8 cellular contexts compared by ENCODE assay signal in genomic region chr10:89301231-89301630, GRCh38. TPM values are rescaled to one million over a fixed set of nuclear protein-coding genes. Genes with fewer than 3 reads are reported as not detected.
DNase-seq lines count a peak whose midpoint lies in the region; ATAC-seq and TF ChIP-seq lines count a peak whose summit lies in the region.

No MANE protein-coding gene starts in this region.

- intact Hi-C loops in prostate gland (cut with DNase I): no loop called here

- 14% methylated on average over 2 of the region's 2 CpGs for WGBS in prostate gland

- H2AFZ ChIP-seq in fibroblast of lung (ENCODE audit: low read length): peak overlapping the region; percentile 38

- H3K36me3 Mint-ChIP-seq in T-helper 2 cell treated with Interferon-gamma antibody and Interleukin-4, amounts not matched to agents 5 μg/mL and 100 μg/mL, for 36 hours (ENCODE audit: low read depth): peaks cover 6% of the 10 kb centered on the region

- H3K27ac Mint-ChIP-seq in T-helper 2 cell treated with Interferon-gamma antibody and Interleukin-4, amounts not matched to agents 5 μg/mL and 100 μg/mL, for 36 hours: peak overlapping the region; percentile 83

- H3K27me3 ChIP-seq in DOHH2 (ENCODE audit: control insufficient read depth, low read length): no peaks in the 10 kb centered on the region
- H3K27me3 ChIP-seq in fibroblast of lung (ENCODE audit: control insufficient read depth, insufficient read depth, low read length): no peaks in the 10 kb centered on the region
- H3K27me3 ChIP-seq in prostate gland (replicated peaks; ENCODE audit: insufficient read depth): no peaks in the 10 kb centered on the region

- no peak for DNase-seq in T-helper 2 cell treated with Interferon-gamma antibody and Interleukin-4, amounts not matched to agents 5 μg/mL and 100 μg/mL, for 36 hours (ENCODE audit: low spot score)
- peak; percentile 53 to 61 for DNase-seq in fibroblast of lung (ENCODE audit: low read depth in 2 of 2)
- DNase-seq in prostate gland (ENCODE audit: low spot score): no peak
- no peak for DNase-seq in NCI-H2171 (lab: John Stamatoyannopoulos, UW)
- no peak for DNase-seq in stimulated activated naive CD4-positive, alpha-beta T cell treated with Interleukin-2 at 50 U/mL for 16 hours (lab: John Stamatoyannopoulos, UW)

- peak overlapping the region; percentile 85 for H3K4me3 Mint-ChIP-seq in T-helper 2 cell treated with Interferon-gamma antibody and Interleukin-4, amounts not matched to agents 5 μg/mL and 100 μg/mL, for 36 hours

- H3K4me1 Mint-ChIP-seq in T-helper 2 cell treated with Interferon-gamma antibody and Interleukin-4, amounts not matched to agents 5 μg/mL and 100 μg/mL, for 36 hours (ENCODE audit: low read depth): peaks cover 24% of the 10 kb centered on the region

- H4K20me1 ChIP-seq in DOHH2 (ENCODE audit: control insufficient read depth, insufficient read depth, low read depth, low read length) (no peaks in the 10 kb centered on the region), fibroblast of lung (ENCODE audit: control insufficient read depth, extremely low read depth, insufficient read depth, low read length) (no peaks in the 10 kb centered on the region)

- H3K36me3 ChIP-seq in DOHH2 (ENCODE audit: control insufficient read depth, low read length) (no peaks in the 10 kb centered on the region), fibroblast of lung (ENCODE audit: control insufficient read depth, insufficient read depth, low read length) (no peaks in the 10 kb centered on the region), prostate gland (no peaks in the 10 kb centered on the region)

- peaks cover 15% of the 10 kb centered on the region for H3K9me3 Mint-ChIP-seq in T-helper 2 cell treated with Interferon-gamma antibody and Interleukin-4, amounts not matched to agents 5 μg/mL and 100 μg/mL, for 36 hours

- peaks cover 11% of the 10 kb centered on the region for H3K4me1 ChIP-seq in DOHH2 (ENCODE audit: control insufficient read depth, low read length)
- H3K4me1 ChIP-seq in fibroblast of lung (ENCODE audit: control insufficient read depth, extremely low read depth, insufficient read depth, low read length): peaks cover 3% of the 10 kb centered on the region
- peaks cover 4% of the 10 kb centered on the region for H3K4me1 ChIP-seq in prostate gland (replicated peaks)

- no peaks in the 10 kb centered on the region for H3K79me2 ChIP-seq in DOHH2 (ENCODE audit: control insufficient read depth, low read length)
- H3K79me2 ChIP-seq in fibroblast of lung (ENCODE audit: control insufficient read depth, insufficient read depth, low read length): no peaks in the 10 kb centered on the region

- H3K9ac ChIP-seq in fibroblast of lung (ENCODE audit: insufficient read depth, low read length): no peak overlapping the region

- H3K4me3 ChIP-seq in DOHH2 (ENCODE audit: low read length) (peak overlapping the region; percentile 57), fibroblast of lung (replicated peaks in 1 of 4; ENCODE audit: control extremely low read depth in 1 of 4, insufficient read depth in 1 of 4, low read depth in 3 of 4, low read length in 4 of 4) (peak overlapping the region; percentile 59 to 72 (median 62)), prostate gland (peak overlapping the region; percentile 36 to 42)

- H3K4me2 ChIP-seq in DOHH2 (ENCODE audit: low read length) (peak overlapping the region; percentile 55), fibroblast of lung (ENCODE audit: extremely low read depth, insufficient read depth, low read length) (peak overlapping the region; percentile 89)

- no peak for TF ChIP-seq POLR2A in prostate gland (IDR thresholded peaks at IDR 0.05)

- no peaks in the 10 kb centered on the region for H3K9me3 ChIP-seq in DOHH2 (ENCODE audit: control insufficient read depth, insufficient read depth, low read length)
- no peaks in the 10 kb centered on the region for H3K9me3 ChIP-seq in fibroblast of lung (ENCODE audit: control insufficient read depth, insufficient read depth, low read depth, low read length)
- no peaks in the 10 kb centered on the region for H3K9me3 ChIP-seq in prostate gland

- no peaks in the 10 kb centered on the region for H3K9me2 ChIP-seq in DOHH2 (replicated peaks; ENCODE audit: control insufficient read depth, low read length)

- no peaks in the 10 kb centered on the region for H3F3A ChIP-seq in DOHH2 (ENCODE audit: control insufficient read depth, insufficient read depth)

- peak; percentile 31 for ATAC-seq in HG02678 (IDR thresholded peaks at IDR 0.05; ENCODE audit: unreplicated experiment)
- ATAC-seq in HG03025 (IDR thresholded peaks at IDR 0.05; ENCODE audit: low FRiP score, unreplicated experiment): no peak

- H3K27ac ChIP-seq in DOHH2 (ENCODE audit: low read depth, low read length) (no peak overlapping the region), fibroblast of lung (ENCODE audit: insufficient read depth, low read length) (peak overlapping the region; percentile 83), prostate gland (peak overlapping the region; percentile 80 to 85)

- H3K27me3 Mint-ChIP-seq in T-helper 2 cell treated with Interferon-gamma antibody and Interleukin-4, amounts not matched to agents 5 μg/mL and 100 μg/mL, for 36 hours (ENCODE audit: low read depth): peaks cover 24% of the 10 kb centered on the region

- no peak for TF ChIP-seq CTCF in DOHH2 (IDR thresholded peaks at IDR 0.05; ENCODE audit: low read depth, low read length, poor library complexity, severe bottlenecking)
- no peak for TF ChIP-seq CTCF in fibroblast of lung (conservative IDR thresholded peaks at IDR 0.05 in 1 of 2, IDR thresholded peaks at IDR 0.05 in 1 of 2; ENCODE audit: low read depth in 1 of 2, low read length in 2 of 2)
- TF ChIP-seq CTCF in prostate gland (IDR thresholded peaks at IDR 0.05): no peak

RNA-seq across cellular contexts. Expression of gene IFIT2, which starts 0.6 kb away (rescaled TPM):
- total RNA-seq in fibroblast of lung: 11.6 and 21.6 TPM in 2 replicates
- polyA plus RNA-seq in fibroblast of lung: 5.4 and 12.1 TPM in 2 replicates
- polyA plus RNA-seq in fibroblast of lung (2012): 4.4 and 11.1 TPM in 2 replicates
- 0.93 and 1.6 TPM in 2 replicates for polyA minus RNA-seq in fibroblast of lung (ENCODE audit: low replicate concordance)
- 1 to 10 TPM; 4.1 TPM for total RNA-seq in prostate gland

RNA-seq across cellular contexts. Expression of gene IFIT3, which starts 26.6 kb away (rescaled TPM):
- total RNA-seq in fibroblast of lung (23.6 and 33.5 TPM in 2 replicates), prostate gland (1 to 10 TPM; 6.4 to 9.5 TPM)
- 30.5 and 62.9 TPM in 2 replicates for polyA plus RNA-seq in fibroblast of lung
- 21.6 and 39.1 TPM in 2 replicates for polyA plus RNA-seq in fibroblast of lung (2012)
- polyA minus RNA-seq in fibroblast of lung (ENCODE audit: low replicate concordance): 2.1 and 3.5 TPM in 2 replicates

RNA-seq across cellular contexts. Expression of gene LIPA, which starts 49.7 kb away (rescaled TPM):
- total RNA-seq in fibroblast of lung: 47.8 and 72.3 TPM in 2 replicates
- 80.6 and 105 TPM in 2 replicates for polyA plus RNA-seq in fibroblast of lung
- 55.8 and 67.1 TPM in 2 replicates for polyA plus RNA-seq in fibroblast of lung (2012)
- polyA minus RNA-seq in fibroblast of lung (ENCODE audit: low replicate concordance): 16.8 and 23.1 TPM in 2 replicates
- 10 to 100 TPM; 25.6 to 37.2 TPM for total RNA-seq in prostate gland

Comparison
In these comparisons a context has a peak if more than half of its experiments do, and no peak if none do; other contexts are left out.
1. DNase-seq: peak in fibroblast of lung (2 of 2); none in T-helper 2 cell treated with Interferon-gamma antibody and Interleukin-4, amounts not matched to agents 5 μg/mL and 100 μg/mL, for 36 hours (single experiment), prostate gland (single experiment), NCI-H2171 (single experiment) and stimulated activated naive CD4-positive, alpha-beta T cell treated with Interleukin-2 at 50 U/mL for 16 hours (single experiment).
2. Peak in every context shown above with its lines, with median percentiles within 50 percentile points of each other: H3K4me3 ChIP-seq.